ENCODE assay signal across 9 cellular contexts in genomic region chr10:74977913-74978847, GRCh38.
DNase-seq lines count a peak whose midpoint lies in the region; ATAC-seq and TF ChIP-seq lines count a peak whose summit lies in the region.
"Had no signal": no experiment of that assay in that cellular context is flagged by ENCODE, and none has a peak within 500 bp of the region (broad histone marks: within the 10 kb centered on the region; RNA-seq: fewer than 3 reads in every experiment).

No MANE protein-coding gene starts in this region.

- CTCF ChIA-PET in WTC11 (lab: Charles Lee), result no interaction called here

- H3K27ac ChIP-seq in KOPT-K1 (ENCODE audit: low read depth, low read length, poor library complexity, severe bottlenecking), result peak overlapping the region; percentile 52
- H3K27ac ChIP-seq in substantia nigra (ENCODE audit: low read depth, low read length, poor library complexity, severe bottlenecking), result no peak overlapping the region

- H3K4me3 Mint-ChIP-seq in natural killer cell, result peak overlapping the region; percentile 77
- H3K4me3 Mint-ChIP-seq in WTC11, result no peak overlapping the region

- H3K4me1 Mint-ChIP-seq in natural killer cell (peaks cover 57 to 61% of the 10 kb centered on the region in 2 donors), WTC11 (no peaks in the 10 kb centered on the region)

- intact Hi-C loops in natural killer cell (cut with micrococcal nuclease), result loop anchor here (1.0 to 5.0 kb wide), 3 partner anchors 31 to 151 kb away; partner anchors contain the start of gene KAT6B

- POLR2A ChIA-PET in WTC11 (lab: Charles Lee), result no interaction called here

- H3K36me3 Mint-ChIP-seq in natural killer cell (peaks cover 29% of the 10 kb centered on the region), WTC11 (peaks cover 8% of the 10 kb centered on the region)

- no peaks in the 10 kb centered on the region for H3K9me3 ChIP-seq in KOPT-K1 (ENCODE audit: insufficient read depth, low read length, poor library complexity, severe bottlenecking)

- H3K9me3 Mint-ChIP-seq in natural killer cell (no peaks in the 10 kb centered on the region), WTC11 (no peaks in the 10 kb centered on the region)

- H3K27ac Mint-ChIP-seq in natural killer cell, result peak overlapping the region; percentile 90 to 96
- H3K27ac Mint-ChIP-seq in WTC11, result no peak overlapping the region

- peak; percentile 85 for ATAC-seq in GM18868 (IDR thresholded peaks at IDR 0.05; ENCODE audit: unreplicated experiment)
- ATAC-seq in GM21786 (IDR thresholded peaks at IDR 0.05; ENCODE audit: unreplicated experiment), result peak; percentile 78
- peak; percentile 88 to 98 (median 92) for ATAC-seq in natural killer cell
- no peak for ATAC-seq in WTC11

- DNase-seq in natural killer cell, result peak; percentile 47
- no peak for DNase-seq in dermis blood vessel endothelial cell
- no peak for DNase-seq in substantia nigra (lab: John Stamatoyannopoulos, UW)
- no peak for DNase-seq in WTC11 (ENCODE audit: low spot score)
- DNase-seq in DMS79 (lab: John Stamatoyannopoulos, UW), result no peak
- DNase-seq: activated CD8-positive, alpha-beta memory T cell treated with anti-CD3 and anti-CD28 coated beads, Interleukin-2, amount 50 U/mL, for 48 hours had no signal

- H3K27me3 Mint-ChIP-seq in natural killer cell (ENCODE audit: low read depth in 2 of 2) (no peaks in the 10 kb centered on the region), WTC11 (ENCODE audit: low read depth) (no peaks in the 10 kb centered on the region)

- peaks cover 66% of the 10 kb centered on the region for H3K36me3 ChIP-seq in KOPT-K1 (ENCODE audit: insufficient read depth, low read length)

- TF ChIP-seq CTCF in natural killer cell (IDR thresholded peaks at IDR 0.05) (no peak), WTC11 (IDR thresholded peaks at IDR 0.05) (no peak)

TF ChIP-seq in WTC11, 78 proteins besides CTCF, POLR2A, EP300 and RAD21:
- no peak for TF ChIP-seq SOX15 (CRISPR knock-in tag; IDR thresholded peaks at IDR 0.05)
- no peak for TF ChIP-seq ZNF425 (CRISPR knock-in tag; conservative IDR thresholded peaks at IDR 0.05)
- no peak for TF ChIP-seq GTF2I (CRISPR knock-in tag; conservative IDR thresholded peaks at IDR 0.05)
- TF ChIP-seq CDX4 (CRISPR knock-in tag; IDR thresholded peaks at IDR 0.05; ENCODE audit: borderline replicate concordance), result no peak
- no peak for TF ChIP-seq ZNF281 (CRISPR knock-in tag; IDR thresholded peaks at IDR 0.05)
- no peak for TF ChIP-seq GABPB1 (CRISPR knock-in tag; IDR thresholded peaks at IDR 0.05)
